In genomic region chr17:82932146-82933005, GRCh38 we compare ENCODE assay signal across 12 cellular contexts.
DNase-seq lines count a peak whose midpoint lies in the region; ATAC-seq and TF ChIP-seq lines count a peak whose summit lies in the region.
"Had no signal": no experiment of that assay in that cellular context is flagged by ENCODE, and none has a peak within 500 bp of the region (broad histone marks: within the 10 kb centered on the region; RNA-seq: fewer than 3 reads in every experiment).

No MANE protein-coding gene starts in this region.

- WGBS in smooth muscle cell (ENCODE audit: low lambda C conversion rate), result 90% methylated on average over 30 of the region's 30 CpGs

- H3K4me3 Mint-ChIP-seq in T-helper 17 cell, result no peak overlapping the region
- H3K4me3 Mint-ChIP-seq: activated B cell treated with CpG ODN at 0.5 μM for 24 hours had no signal

- DNase-seq in DMS53 (lab: John Stamatoyannopoulos, UW), result peak; percentile 30
- DNase-seq in DMS53 treated with DMSO at 0.1 percent for 48 hours (lab: John Stamatoyannopoulos, UW; ENCODE audit: unreplicated experiment), result no peak
- peak in 1 of 3 donors; percentile 3 for DNase-seq in T-helper 17 cell
- peak; percentile 85 for DNase-seq in fibroblast of peridontal ligament (ENCODE audit: extremely low read depth)
- no peak for DNase-seq in smooth muscle cell (lab: John Stamatoyannopoulos, UW; ENCODE audit: unreplicated experiment)
- no peak for DNase-seq in T-helper 9 cell
- DNase-seq: activated gamma-delta T cell treated with Interleukin-2 at 50 U/mL for 16 hours, NCI-H446 had no signal

- no peaks in the 10 kb centered on the region for H3K27me3 Mint-ChIP-seq in T-helper 17 cell
- H3K27me3 Mint-ChIP-seq: activated B cell treated with CpG ODN at 0.5 μM for 24 hours had no signal

- H3K4me1 Mint-ChIP-seq in T-helper 17 cell, result peaks cover 5% of the 10 kb centered on the region
- H3K4me1 Mint-ChIP-seq: activated B cell treated with CpG ODN at 0.5 μM for 24 hours had no signal

- no peaks in the 10 kb centered on the region for H3K4me1 ChIP-seq in smooth muscle cell (ENCODE audit: low read depth)

- no peaks in the 10 kb centered on the region for H4K20me1 ChIP-seq in smooth muscle cell (ENCODE audit: low read depth)

- H3K27ac Mint-ChIP-seq in T-helper 17 cell, result peak overlapping the region; percentile 39
- H3K27ac Mint-ChIP-seq: activated B cell treated with CpG ODN at 0.5 μM for 24 hours had no signal

- H3K27me3 ChIP-seq in smooth muscle cell (ENCODE audit: low read depth), result no peaks in the 10 kb centered on the region

- H3K9me3 ChIP-seq in T-helper 17 cell (ENCODE audit: control insufficient read depth, low read length, poor library complexity, severe bottlenecking) (no peaks in the 10 kb centered on the region), smooth muscle cell (replicated peaks; ENCODE audit: low read depth) (no peaks in the 10 kb centered on the region)

- H3K36me3 Mint-ChIP-seq in T-helper 17 cell (ENCODE audit: low read depth), result peaks cover 13% of the 10 kb centered on the region

- H3K27ac ChIP-seq in smooth muscle cell (ENCODE audit: low read depth), result peak overlapping the region; percentile 74
- H3K27ac ChIP-seq: 22Rv1 had no signal

- H3K79me2 ChIP-seq in smooth muscle cell (ENCODE audit: low read depth), result no peaks in the 10 kb centered on the region

- peak overlapping the region; percentile 38 for H3K9ac ChIP-seq in smooth muscle cell (ENCODE audit: low read depth)

- H2AFZ ChIP-seq in smooth muscle cell (ENCODE audit: low read depth), result no peak overlapping the region

- H3F3A ChIP-seq in smooth muscle cell (ENCODE audit: low read depth), result no peaks in the 10 kb centered on the region

- no peak for TF ChIP-seq CTCF in smooth muscle cell (IDR thresholded peaks at IDR 0.05; ENCODE audit: borderline replicate concordance, insufficient read depth, poor library complexity, severe bottlenecking)

- ATAC-seq in T-helper 17 cell (no peak), GM19035 (IDR thresholded peaks at IDR 0.05; ENCODE audit: unreplicated experiment) (no peak), GM21515 (IDR thresholded peaks at IDR 0.05; ENCODE audit: unreplicated experiment) (no peak)

- H3K4me2 ChIP-seq in smooth muscle cell, result peak overlapping the region; percentile 42

- H3K36me3 ChIP-seq in smooth muscle cell (ENCODE audit: low read depth), result no peaks in the 10 kb centered on the region

- H3K4me3 ChIP-seq in smooth muscle cell, result no peak overlapping the region

Comparison
In these comparisons a context has a peak if more than half of its experiments do, and no peak if none do; other contexts are left out.
1. DNase-seq: peak in DMS53 (single experiment) and fibroblast of peridontal ligament (single experiment); none in DMS53 treated with DMSO at 0.1 percent for 48 hours (single experiment), smooth muscle cell (single experiment) and T-helper 9 cell (single experiment).